Comparison of ENCODE assay signal across 16 cellular contexts in genomic region chr3:23663246-23663645, GRCh38.
"Had no signal": no experiment of that assay in that cellular context is flagged by ENCODE, and none has a peak within 500 bp of the region (broad histone marks: within the 10 kb centered on the region; RNA-seq: fewer than 3 reads in every experiment).

No MANE protein-coding gene starts in this region.

- H3K4me1 ChIP-seq: left lung had no signal

- H3K27ac Mint-ChIP-seq: activated CD4-positive, alpha-beta T cell treated with anti-CD3 and anti-CD28 coated beads, Interleukin-2, amount 10 ng/mL, durations not matched to agents 24 days and 14 days; activated naive CD8-positive, alpha-beta T cell treated with anti-CD3 and anti-CD28 coated beads, Interleukin-2, amount 10 ng/mL, durations not matched to agents 7 days and 5 days; dendritic cell treated with granulocyte-macrophage colony-stimulating factor and Interleukin-4, amounts not matched to agents 40 ng/mL and 50 ng/mL, for 4 days; natural killer cell; T-helper 17 cell; type B pancreatic cell; WTC11 had no signal

- H3K36me3 Mint-ChIP-seq: memory B cell, natural killer cell, type B pancreatic cell, WTC11 had no signal

- H3K4me3 Mint-ChIP-seq: activated CD4-positive, alpha-beta T cell treated with anti-CD3 and anti-CD28 coated beads, Interleukin-2, amount 10 ng/mL, durations not matched to agents 24 days and 14 days; activated naive CD8-positive, alpha-beta T cell treated with anti-CD3 and anti-CD28 coated beads, Interleukin-2, amount 10 ng/mL, durations not matched to agents 7 days and 5 days; dendritic cell treated with granulocyte-macrophage colony-stimulating factor and Interleukin-4, amounts not matched to agents 40 ng/mL and 50 ng/mL, for 4 days; memory B cell; natural killer cell; T-helper 17 cell; type B pancreatic cell; WTC11 had no signal

- DNase-seq: activated CD4-positive, alpha-beta T cell treated with anti-CD3 and anti-CD28 coated beads, Interleukin-2, amount 10 ng/mL, durations not matched to agents 24 days and 14 days; activated naive CD8-positive, alpha-beta T cell treated with anti-CD3 and anti-CD28 coated beads, Interleukin-2, amount 10 ng/mL, durations not matched to agents 7 days and 5 days; hippocampal formation; left lung; natural killer cell; posterior cingulate gyrus; retina; stimulated activated naive CD8-positive, alpha-beta T cell treated with anti-CD3 and anti-CD28 coated beads, Interleukin-15, Interleukin-2, amounts not matched to agents 100 U/mL and 50 U/mL, for 24 hours; T-helper 17 cell had no signal

- H3K27me3 Mint-ChIP-seq: dendritic cell treated with granulocyte-macrophage colony-stimulating factor and Interleukin-4, amounts not matched to agents 40 ng/mL and 50 ng/mL, for 4 days; memory B cell had no signal

- H3K4me1 Mint-ChIP-seq: activated CD4-positive, alpha-beta T cell treated with anti-CD3 and anti-CD28 coated beads, Interleukin-2, amount 10 ng/mL, durations not matched to agents 24 days and 14 days; activated naive CD8-positive, alpha-beta T cell treated with anti-CD3 and anti-CD28 coated beads, Interleukin-2, amount 10 ng/mL, durations not matched to agents 7 days and 5 days; WTC11 had no signal

- H3K36me3 ChIP-seq: left lung, neutrophil had no signal

- H3K4me3 ChIP-seq: left lung, smooth muscle cell had no signal

- H3K27ac ChIP-seq: epithelial cell of prostate, left lung, neutrophil had no signal

- H3K9me3 ChIP-seq: left lung, neutrophil had no signal

- H3K9me3 Mint-ChIP-seq: activated CD4-positive, alpha-beta T cell treated with anti-CD3 and anti-CD28 coated beads, Interleukin-2, amount 10 ng/mL, durations not matched to agents 24 days and 14 days; activated naive CD8-positive, alpha-beta T cell treated with anti-CD3 and anti-CD28 coated beads, Interleukin-2, amount 10 ng/mL, durations not matched to agents 7 days and 5 days; dendritic cell treated with granulocyte-macrophage colony-stimulating factor and Interleukin-4, amounts not matched to agents 40 ng/mL and 50 ng/mL, for 4 days; memory B cell; natural killer cell; type B pancreatic cell; WTC11 had no signal

- ATAC-seq: left lung; natural killer cell; stimulated activated naive CD8-positive, alpha-beta T cell treated with anti-CD3 and anti-CD28 coated beads, Interleukin-15, Interleukin-2, amounts not matched to agents 100 U/mL and 50 U/mL, for 24 hours; T-helper 17 cell; WTC11 had no signal

- H3K27me3 ChIP-seq: left lung, neutrophil had no signal
